Comparison of ENCODE assay signal across 2 cellular contexts in genomic region chr15:74225928-74226327, GRCh38.
A peak's percentile ranks its signal among the peaks of the same experiment; 100 is the strongest.
TF ChIP-seq lines count a peak whose summit lies in the region.

No MANE protein-coding gene starts in this region.

TF ChIP-seq in HEK293, 187 proteins besides CTCF, POLR2A, EP300 and RAD21:
- TF ChIP-seq ZNF580 (tag by site-specific recombination; IDR thresholded peaks at IDR 0.05) (no peak), ZNF24 (tag by site-specific recombination; IDR thresholded peaks at IDR 0.05) (peak; percentile 91)

TF ChIP-seq in neural cell, 6 proteins besides CTCF, POLR2A, EP300 and RAD21 (continued from another document):
- no peak for TF ChIP-seq REST (IDR thresholded peaks at IDR 0.05; ENCODE audit: borderline replicate concordance)
